ENCODE assay signal across 1 cellular context in the genomic region with DNA sequence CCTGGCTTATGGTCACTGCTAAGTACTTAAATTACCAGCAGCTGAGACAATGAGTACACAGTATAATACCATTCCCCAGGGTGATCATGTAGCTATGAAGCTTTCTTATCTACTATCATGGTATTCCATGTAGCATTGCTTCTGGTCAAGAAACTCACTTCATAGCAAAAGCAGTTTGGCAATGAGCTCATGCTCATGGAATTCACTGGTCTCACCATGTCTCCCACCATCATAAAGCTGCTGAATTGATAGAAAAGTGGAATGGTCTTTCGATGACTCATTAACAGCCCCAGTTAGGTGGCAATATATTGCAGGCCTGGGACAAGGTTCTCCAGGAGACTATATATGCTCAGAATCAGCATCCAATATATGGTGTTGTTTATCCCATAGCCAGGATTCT.
TF ChIP-seq lines count a peak whose summit lies in the region.

No MANE protein-coding gene starts in this region.

TF ChIP-seq in IMR-90, 13 proteins besides CTCF, POLR2A, EP300 and RAD21 (continued from another document):
- TF ChIP-seq USF2 (IDR thresholded peaks at IDR 0.05; ENCODE audit: low read depth, low read length) (no peak), ELK1 (IDR thresholded peaks at IDR 0.05; ENCODE audit: borderline replicate concordance, low read depth, low read length) (no peak), CEBPB (IDR thresholded peaks at IDR 0.05; ENCODE audit: low read depth, low read length) (no peak), CHD1 (IDR thresholded peaks at IDR 0.05; ENCODE audit: low read depth, low read length) (no peak), RCOR1 (IDR thresholded peaks at IDR 0.05; ENCODE audit: insufficient replicate concordance, low read length) (no peak), SMC3 (IDR thresholded peaks at IDR 0.05; ENCODE audit: low read depth, low read length) (no peak), MAFK (IDR thresholded peaks at IDR 0.05; ENCODE audit: low read depth, low read length) (no peak), RFX5 (IDR thresholded peaks at IDR 0.05; ENCODE audit: low read depth, low read length) (no peak), MXI1 (IDR thresholded peaks at IDR 0.05; ENCODE audit: borderline replicate concordance, low read depth, low read length) (no peak)
